ENCODE assay signal across 8 cellular contexts in genomic region chr22:50191041-50191740, GRCh38. TPM values are rescaled to one million over a fixed set of nuclear protein-coding genes. Genes with fewer than 3 reads are reported as not detected.
DNase-seq lines count a peak whose midpoint lies in the region; ATAC-seq, FAIRE-seq and TF ChIP-seq lines count a peak whose summit lies in the region.

No MANE protein-coding gene starts in this region.

- TF ChIP-seq CTCF in GM10266 (IDR thresholded peaks at IDR 0.05; ENCODE audit: control insufficient read depth, insufficient read depth, low read depth, missing control alignments) (no peak), HL-60 (IDR thresholded peaks at IDR 0.05; ENCODE audit: insufficient read depth, low read length) (no peak), pancreas (IDR thresholded peaks at IDR 0.05) (no peak)

- H3K36me3 ChIP-seq in pancreas (peaks cover 0 to 12% (median 0%) of the 10 kb centered on the region in 3 donors), urinary bladder (ENCODE audit: insufficient read depth) (peaks cover 3% of the 10 kb centered on the region)

- POLR2A ChIA-PET in activated CD4-positive, alpha-beta T cell treated with anti-CD3 and anti-CD28 coated beads, Interleukin-2, amount 10 ng/mL, durations not matched to agents 7 days and 5 days (lab: Charles Lee), result interaction anchor here (0.6 kb wide), 2 partner anchors 27 to 85 kb away, joined by 3 to 12 read pairs; no protein-coding TSS in a partner anchor

- no peak for FAIRE-seq in pancreas (lab: Jason Lieb, UNC)

- intact Hi-C loops in pancreas (cut with DNase I), result no loop called here

- peak overlapping the region; percentile 97 for H3K27ac ChIP-seq in HL-60 (replicated peaks)
- H3K27ac ChIP-seq in pancreas, result peak overlapping the region; percentile 80 to 82 (median 80)
- peak overlapping the region; percentile 84 for H3K27ac ChIP-seq in urinary bladder (ENCODE audit: low read depth)

- H3K4me3 Mint-ChIP-seq in activated CD4-positive, alpha-beta T cell treated with anti-CD3 and anti-CD28 coated beads, Interleukin-2, amount 10 ng/mL, durations not matched to agents 7 days and 5 days, result peak overlapping the region; percentile 81

- peaks cover 27% of the 10 kb centered on the region for H3K36me3 Mint-ChIP-seq in activated CD4-positive, alpha-beta T cell treated with anti-CD3 and anti-CD28 coated beads, Interleukin-2, amount 10 ng/mL, durations not matched to agents 7 days and 5 days (ENCODE audit: low read depth)

- H3K4me3 ChIP-seq in HL-60 (replicated peaks; ENCODE audit: insufficient read depth, low read length) (peak overlapping the region; percentile 38), pancreas (peak overlapping the region; percentile 9 to 48 (median 40)), urinary bladder (ENCODE audit: low read depth, low read length) (peak overlapping the region; percentile 30)

- H3K9me3 ChIP-seq in pancreas, result no peaks in the 10 kb centered on the region

- H3K4me1 Mint-ChIP-seq in activated CD4-positive, alpha-beta T cell treated with anti-CD3 and anti-CD28 coated beads, Interleukin-2, amount 10 ng/mL, durations not matched to agents 7 days and 5 days, result peaks cover 47% of the 10 kb centered on the region

- CTCF ChIA-PET in activated CD4-positive, alpha-beta T cell treated with anti-CD3 and anti-CD28 coated beads, Interleukin-2, amount 10 ng/mL, durations not matched to agents 7 days and 5 days (lab: Charles Lee), result interaction anchor here (0.6 to 2.4 kb wide), 12 partner anchors 8 to 334 kb away, joined by 3 to 10 read pairs (median 4); partner anchors contain the start of genes LMF2, NCAPH2, PANX2 and SCO2

- peak in 2 of 4 donors; percentile 0 to 4 for ATAC-seq in pancreas
- ATAC-seq in GM21360 (IDR thresholded peaks at IDR 0.05; ENCODE audit: unreplicated experiment), result no peak

- H3K27me3 ChIP-seq in HL-60 (ENCODE audit: insufficient read depth, poor library complexity, severe bottlenecking) (no peaks in the 10 kb centered on the region), pancreas (no peaks in the 10 kb centered on the region)

- DNase-seq in GM10266 (ENCODE audit: extremely low spot score) (peak; percentile 85), HL-60 (ENCODE audit: low read depth in 1 of 2, low spot score in 1 of 2) (peak; percentile 86 to 95), pancreas (peak in 4 of 6 donors; percentile 56 to 73 (median 57)), cerebellum (ENCODE audit: low spot score) (no peak)
- DNase-seq in activated CD4-positive, alpha-beta T cell treated with anti-CD3 and anti-CD28 coated beads, Interleukin-2, amount 10 ng/mL, durations not matched to agents 7 days and 5 days, result peak; percentile 84
- peak; percentile 80 for DNase-seq in effector CD4-positive, alpha-beta T cell

- no peaks in the 10 kb centered on the region for H3K9me3 Mint-ChIP-seq in activated CD4-positive, alpha-beta T cell treated with anti-CD3 and anti-CD28 coated beads, Interleukin-2, amount 10 ng/mL, durations not matched to agents 7 days and 5 days

- H3K4me1 ChIP-seq in pancreas (peaks cover 25 to 30% (median 26%) of the 10 kb centered on the region in 3 donors), urinary bladder (ENCODE audit: insufficient read depth) (peaks cover 7% of the 10 kb centered on the region)

- WGBS in pancreas, 2 donors, result 37 to 45% methylated on average over 17 of the region's 17 CpGs
- 54% methylated on average over 17 of the region's 17 CpGs for WGBS in urinary bladder

- H3K27ac Mint-ChIP-seq in activated CD4-positive, alpha-beta T cell treated with anti-CD3 and anti-CD28 coated beads, Interleukin-2, amount 10 ng/mL, durations not matched to agents 7 days and 5 days, result peak overlapping the region; percentile 97

- H3K27me3 Mint-ChIP-seq in activated CD4-positive, alpha-beta T cell treated with anti-CD3 and anti-CD28 coated beads, Interleukin-2, amount 10 ng/mL, durations not matched to agents 7 days and 5 days, result no peaks in the 10 kb centered on the region

RNA-seq across cellular contexts. Expression of gene TRABD, which starts 5.5 kb away (rescaled TPM):
- 100 to 1,000 TPM; 112 to 138 TPM for total RNA-seq in activated CD4-positive, alpha-beta T cell treated with anti-CD3 and anti-CD28 coated beads, Interleukin-2, amount 10 ng/mL, durations not matched to agents 7 days and 5 days
- total RNA-seq in pancreas (10 to 100 TPM; 25.9 to 64.1 (median 48.6) TPM), urinary bladder (7.7 TPM), cerebellum (5.7 TPM)
- polyA plus RNA-seq in pancreas (100 to 1,000 TPM; 104 to 107 TPM), urinary bladder (36.4 TPM)

RNA-seq across cellular contexts. Expression of gene SELENOO, which starts 9.6 kb away (rescaled TPM):
- total RNA-seq in activated CD4-positive, alpha-beta T cell treated with anti-CD3 and anti-CD28 coated beads, Interleukin-2, amount 10 ng/mL, durations not matched to agents 7 days and 5 days, result 10 to 100 TPM; 17.4 to 25.5 TPM
- total RNA-seq in pancreas (10 to 100 TPM; 11.6 to 17.8 (median 13.0) TPM), urinary bladder (9.5 TPM), cerebellum (10.0 TPM)
- polyA plus RNA-seq in pancreas (10 to 100 TPM; 78.2 to 79.8 TPM), urinary bladder (23.0 TPM)

RNA-seq across cellular contexts. Expression of gene PANX2, which starts 20.7 kb away (rescaled TPM):
- under 1 TPM; 0.10 TPM for total RNA-seq in activated CD4-positive, alpha-beta T cell treated with anti-CD3 and anti-CD28 coated beads, Interleukin-2, amount 10 ng/mL, durations not matched to agents 7 days and 5 days
- total RNA-seq in pancreas (1 to 10 TPM in 1 of 6 donors, under 1 TPM in 5; 0.31 to 1.2 (median 0.60) TPM), urinary bladder (0.63 TPM), cerebellum (2.7 TPM)
- polyA plus RNA-seq in pancreas (1 to 10 TPM in 1 of 2 donors, under 1 TPM in 1; 0.68 to 3.5 TPM), urinary bladder (2.3 TPM)

RNA-seq across cellular contexts. Expression of gene TUBGCP6, which starts 53.6 kb away (rescaled TPM):
- 10 to 100 TPM; 62.9 to 71.4 TPM for total RNA-seq in activated CD4-positive, alpha-beta T cell treated with anti-CD3 and anti-CD28 coated beads, Interleukin-2, amount 10 ng/mL, durations not matched to agents 7 days and 5 days
- total RNA-seq in pancreas, result 10 to 100 TPM; 19.2 to 36.7 (median 26.8) TPM
- polyA plus RNA-seq in pancreas, result 100 to 1,000 TPM; 109 to 139 TPM
- 23.1 TPM for total RNA-seq in urinary bladder
- polyA plus RNA-seq in urinary bladder, result 31.5 TPM
- total RNA-seq in cerebellum, result 41.3 TPM

RNA-seq across cellular contexts. Expression of gene HDAC10, which starts 59.9 kb away (rescaled TPM):
- total RNA-seq in activated CD4-positive, alpha-beta T cell treated with anti-CD3 and anti-CD28 coated beads, Interleukin-2, amount 10 ng/mL, durations not matched to agents 7 days and 5 days, result 10 to 100 TPM; 68.3 to 93.6 TPM
- total RNA-seq in pancreas (10 to 100 TPM; 17.0 to 40.7 (median 19.1) TPM), urinary bladder (20.0 TPM), cerebellum (12.9 TPM)
- polyA plus RNA-seq in pancreas (10 to 100 TPM; 67.7 to 78.3 TPM), urinary bladder (32.4 TPM)
